Comparison of ENCODE assay signal across 20 cellular contexts in genomic region chr12:2329811-2330210, GRCh38.
"Had no signal": no experiment of that assay in that cellular context is flagged by ENCODE, and none has a peak within 500 bp of the region (broad histone marks: within the 10 kb centered on the region; RNA-seq: fewer than 3 reads in every experiment).

No MANE protein-coding gene starts in this region.

- H3K4me3 ChIP-seq: dorsolateral prefrontal cortex, gastroesophageal sphincter, lung, ovary, right atrium auricular region, smooth muscle cell, thoracic aorta, transverse colon had no signal

- H3K27me3 ChIP-seq: dorsolateral prefrontal cortex, gastroesophageal sphincter, ovary, right atrium auricular region, transverse colon had no signal

- FAIRE-seq: kidney had no signal

- H3K4me1 ChIP-seq: transverse colon had no signal

- H3K36me3 ChIP-seq: gastroesophageal sphincter, ovary, right atrium auricular region, thoracic aorta, transverse colon had no signal

- H3K4me2 ChIP-seq: smooth muscle cell had no signal

- DNase-seq: cortex of kidney; dorsolateral prefrontal cortex; effector CD8-positive, alpha-beta T cell; kidney; left cardiac atrium; left ventricle myocardium superior; mesendoderm; natural killer cell; nucleus accumbens; ovary; stimulated activated CD4-positive, alpha-beta T cell treated with anti-CD3 and anti-CD28 coated beads, Interleukin-4, amount 100 ng/mL, for 24 hours; stimulated activated naive B cell treated with anti-CD40 and anti-IgM and Interleukin-4, amounts not matched to agents 10 μg/mL and 1 μg/mL and 100 μg/mL, for 72 hours; stimulated activated naive CD8-positive, alpha-beta T cell treated with anti-CD3 and anti-CD28 coated beads, Interleukin-15, amount 100 ng/mL, for 72 hours; transverse colon had no signal

- H3K9me3 ChIP-seq: gastroesophageal sphincter, ovary, right atrium auricular region, thoracic aorta, transverse colon had no signal

- H3K27ac ChIP-seq: gastroesophageal sphincter, ovary, right atrium auricular region had no signal

- ATAC-seq: esophagus mucosa; gastroesophageal sphincter; left cardiac atrium; left ventricle myocardium superior; natural killer cell; stimulated activated naive B cell treated with anti-CD40 and anti-IgM and Interleukin-4, amounts not matched to agents 10 μg/mL and 1 μg/mL and 100 μg/mL, for 72 hours; stimulated activated naive CD8-positive, alpha-beta T cell treated with anti-CD3 and anti-CD28 coated beads, Interleukin-15, amount 100 ng/mL, for 72 hours had no signal
